Comparison of ENCODE assay signal across 10 cellular contexts in genomic region chr2:159064446-159065301, GRCh38.
DNase-seq lines count a peak whose midpoint lies in the region; ATAC-seq and TF ChIP-seq lines count a peak whose summit lies in the region.
"Had no signal": no experiment of that assay in that cellular context is flagged by ENCODE, and none has a peak within 500 bp of the region (broad histone marks: within the 10 kb centered on the region; RNA-seq: fewer than 3 reads in every experiment).

No MANE protein-coding gene starts in this region.

- H3K9me2 ChIP-seq in HCT116 (ENCODE audit: insufficient read depth) = no peaks in the 10 kb centered on the region

- no TSS peak for BruUV-seq in HCT116 (replicated peaks; lab: Mats Ljungman, UMichigan)

- peak overlapping the region; percentile 47 for H3K4me2 ChIP-seq in HCT116 (ENCODE audit: low read length)

- H3K9me3 Mint-ChIP-seq in progenitor cell of endocrine pancreas (ENCODE audit: low read depth) = no peaks in the 10 kb centered on the region
- no peaks in the 10 kb centered on the region for H3K9me3 Mint-ChIP-seq in activated naive CD8-positive, alpha-beta T cell treated with anti-CD3 and anti-CD28 coated beads, Interleukin-2, amount 50 U/mL, for 24 hours

- no peak overlapping the region for H3K9ac ChIP-seq in HCT116 (ENCODE audit: low read length)

- RAD21 ChIA-PET in HCT116 (lab: Charles Lee; ENCODE audit: low non-redundant PET in 1 of 2, low total read pairs in 2 of 2, uncharacterized antibody in 2 of 2, unreplicated experiment in 2 of 2) = no interaction called here

- DNase-seq in HCT116 (ENCODE audit: low read depth, low spot score) (no peak), foreskin keratinocyte (peak in 1 of 2 donors; percentile 52), progenitor cell of endocrine pancreas (ENCODE audit: low spot score, unreplicated experiment) (no peak)
- DNase-seq in activated naive CD8-positive, alpha-beta T cell treated with anti-CD3 and anti-CD28 coated beads, Interleukin-2, amount 50 U/mL, for 24 hours = no peak
- DNase-seq in activated T-cell treated with anti-CD3 and anti-CD28 coated beads, Interleukin-2, amount 50 U/mL, for 48 hours = no peak
- DNase-seq in stimulated activated CD4-positive, alpha-beta T cell treated with anti-CD3 and anti-CD28 coated beads, Interleukin-4, amount 100 ng/mL, for 1 hour = no peak
- DNase-seq: KG1 had no signal

- H3K36me3 Mint-ChIP-seq in progenitor cell of endocrine pancreas (ENCODE audit: insufficient read depth) = no peaks in the 10 kb centered on the region
- no peaks in the 10 kb centered on the region for H3K36me3 Mint-ChIP-seq in activated naive CD8-positive, alpha-beta T cell treated with anti-CD3 and anti-CD28 coated beads, Interleukin-2, amount 50 U/mL, for 24 hours (ENCODE audit: low read depth)

- CTCF ChIA-PET in HCT116 (lab: Charles Lee) = no interaction called here

- no peaks in the 10 kb centered on the region for H3K36me3 ChIP-seq in HCT116 (ENCODE audit: control insufficient read depth in 1 of 2, insufficient read depth in 2 of 2, low read length in 2 of 2)

- no peak overlapping the region for H2AFZ ChIP-seq in HCT116 (ENCODE audit: low read depth, low read length, poor library complexity, severe bottlenecking)

- H3K4me1 ChIP-seq in HCT116 (ENCODE audit: control insufficient read depth in 1 of 2, insufficient read depth in 2 of 2, low read length in 2 of 2) = peaks cover 21 to 30% of the 10 kb centered on the region in 2 experiments
- peaks cover 24% of the 10 kb centered on the region for H3K4me1 ChIP-seq in foreskin keratinocyte

- no peaks in the 10 kb centered on the region for H3K27me3 ChIP-seq in HCT116 (ENCODE audit: insufficient read depth, low read length)
- H3K27me3 ChIP-seq in foreskin keratinocyte = no peaks in the 10 kb centered on the region
- H3K27me3 ChIP-seq: tibial nerve had no signal

- peaks cover 51% of the 10 kb centered on the region for H3K4me1 Mint-ChIP-seq in progenitor cell of endocrine pancreas (ENCODE audit: low read depth)
- no peaks in the 10 kb centered on the region for H3K4me1 Mint-ChIP-seq in activated naive CD8-positive, alpha-beta T cell treated with anti-CD3 and anti-CD28 coated beads, Interleukin-2, amount 50 U/mL, for 24 hours

- intact Hi-C loops in HCT116 (cut with micrococcal nuclease) = no loop called here

- H3K27me3 Mint-ChIP-seq in progenitor cell of endocrine pancreas = no peaks in the 10 kb centered on the region
- no peaks in the 10 kb centered on the region for H3K27me3 Mint-ChIP-seq in activated naive CD8-positive, alpha-beta T cell treated with anti-CD3 and anti-CD28 coated beads, Interleukin-2, amount 50 U/mL, for 24 hours

- TF ChIP-seq POLR2A in HCT116 (IDR thresholded peaks at IDR 0.05; ENCODE audit: borderline replicate concordance, extremely low read depth, insufficient read depth, insufficient read length) = no peak

- no peak for TF ChIP-seq CTCF in HCT116 (IDR thresholded peaks at IDR 0.05 in 2 of 3, conservative IDR thresholded peaks at IDR 0.05 in 1 of 3; ENCODE audit: borderline replicate concordance in 1 of 3, insufficient read depth in 1 of 3, low read depth in 2 of 3, low read length in 2 of 3)
- TF ChIP-seq CTCF in foreskin keratinocyte (conservative IDR thresholded peaks at IDR 0.05) = no peak
- TF ChIP-seq CTCF in progenitor cell of endocrine pancreas (IDR thresholded peaks at IDR 0.05; ENCODE audit: unreplicated experiment) = no peak

- H3K4me3 ChIP-seq in HCT116 (replicated peaks in 1 of 2; ENCODE audit: low read depth in 1 of 2, low read length in 2 of 2) = no peak overlapping the region
- H3K4me3 ChIP-seq: tibial nerve had no signal

- TF ChIP-seq RAD21 in HCT116 (IDR thresholded peaks at IDR 0.05; ENCODE audit: low read depth) = no peak

- no peaks in the 10 kb centered on the region for H3K79me2 ChIP-seq in HCT116 (ENCODE audit: insufficient read depth, low read length)

- ATAC-seq in HCT116 = peak; percentile 72
- ATAC-seq in SK-N-SH treated with all-trans-retinoic acid at 6 μM for 48 hours = peak; percentile 79
- ATAC-seq in foreskin keratinocyte = peak; percentile 85
- no peak for ATAC-seq in HG02938 (IDR thresholded peaks at IDR 0.05; ENCODE audit: unreplicated experiment)
- no peak for ATAC-seq in activated naive CD8-positive, alpha-beta T cell treated with anti-CD3 and anti-CD28 coated beads, Interleukin-2, amount 50 U/mL, for 24 hours

- peak overlapping the region; percentile 51 for H3K27ac ChIP-seq in HCT116 (ENCODE audit: low read depth, low read length)
- H3K27ac ChIP-seq in foreskin keratinocyte = peak overlapping the region; percentile 35

- no peaks in the 10 kb centered on the region for H3K9me3 ChIP-seq in HCT116 (ENCODE audit: control insufficient read depth in 1 of 2, insufficient read depth in 1 of 2, low read depth in 1 of 2, low read length in 2 of 2)
- H3K9me3 ChIP-seq: tibial nerve had no signal

- H3K27ac Mint-ChIP-seq in progenitor cell of endocrine pancreas = peak overlapping the region; percentile 89
- no peak overlapping the region for H3K27ac Mint-ChIP-seq in activated naive CD8-positive, alpha-beta T cell treated with anti-CD3 and anti-CD28 coated beads, Interleukin-2, amount 50 U/mL, for 24 hours

- H3K4me3 Mint-ChIP-seq in progenitor cell of endocrine pancreas (ENCODE audit: low read depth) = no peak overlapping the region
- H3K4me3 Mint-ChIP-seq in activated naive CD8-positive, alpha-beta T cell treated with anti-CD3 and anti-CD28 coated beads, Interleukin-2, amount 50 U/mL, for 24 hours = no peak overlapping the region

- no peaks in the 10 kb centered on the region for H4K20me1 ChIP-seq in HCT116 (ENCODE audit: insufficient read depth)

- POLR2A ChIA-PET in HCT116 (lab: Charles Lee) = interaction anchor here (0.9 kb wide), 1 partner anchor 10 kb away, joined by 3 read pairs; no protein-coding TSS in a partner anchor

TF ChIP-seq in HCT116, 20 proteins besides CTCF, POLR2A, EP300 and RAD21:
- TF ChIP-seq SP1 (IDR thresholded peaks at IDR 0.05; ENCODE audit: low read depth) = 0 out of 2 replicates have a peak, but pooled peaks have one; percentile 11
- no peak for TF ChIP-seq ZBTB33 (IDR thresholded peaks at IDR 0.05; ENCODE audit: extremely low read depth, insufficient replicate concordance, low read length)
- no peak for TF ChIP-seq SIN3A (IDR thresholded peaks at IDR 0.05; ENCODE audit: low read depth)
- no peak for TF ChIP-seq EZH2phosphoT487 (IDR thresholded peaks at IDR 0.05; ENCODE audit: borderline replicate concordance)
TF ChIP-seq in HCT116: peak in this region for 1.

TF ChIP-seq in SK-N-SH treated with all-trans-retinoic acid at 6 μM for 48 hours, 23 proteins besides CTCF, POLR2A, EP300 and RAD21:
- 0 out of 2 replicates have a peak, but pooled peaks have one; percentile 2 for TF ChIP-seq ZNF8 (CRISPR knock-in tag; IDR thresholded peaks at IDR 0.05)
- no peak for TF ChIP-seq ZFP30 (CRISPR knock-in tag; IDR thresholded peaks at IDR 0.05)
- TF ChIP-seq BACH2 (CRISPR knock-in tag; IDR thresholded peaks at IDR 0.05; ENCODE audit: borderline replicate concordance) = no peak
- no peak for TF ChIP-seq CREB5 (CRISPR knock-in tag; IDR thresholded peaks at IDR 0.05; ENCODE audit: low read depth)
- TF ChIP-seq CSDC2 (CRISPR knock-in tag; IDR thresholded peaks at IDR 0.05) = 0 out of 2 replicates have a peak, but pooled peaks have one; percentile 22
- TF ChIP-seq SNAI2 (CRISPR knock-in tag; IDR thresholded peaks at IDR 0.05) = no peak
- no peak for TF ChIP-seq CSRNP3 (CRISPR knock-in tag; IDR thresholded peaks at IDR 0.05)
- no peak for TF ChIP-seq ARNTL (CRISPR knock-in tag; IDR thresholded peaks at IDR 0.05; ENCODE audit: borderline replicate concordance, low read depth)
TF ChIP-seq in SK-N-SH treated with all-trans-retinoic acid at 6 μM for 48 hours: peak in this region for 2.

Comparison
In these comparisons a context has a peak if more than half of its experiments do, and no peak if none do; other contexts are left out.
1. ATAC-seq: peak in HCT116 (single experiment), SK-N-SH treated with all-trans-retinoic acid at 6 μM for 48 hours (single experiment) and foreskin keratinocyte (single experiment); none in HG02938 (single experiment) and activated naive CD8-positive, alpha-beta T cell treated with anti-CD3 and anti-CD28 coated beads, Interleukin-2, amount 50 U/mL, for 24 hours (single experiment).